3 cellular contexts compared by ENCODE assay signal in genomic region chr5:1456110-1456881, GRCh38. TPM values are rescaled to one million over a fixed set of nuclear protein-coding genes. Genes with fewer than 3 reads are reported as not detected.
"Had no signal": no experiment of that assay in that cellular context is flagged by ENCODE, and none has a peak within 500 bp of the region (broad histone marks: within the 10 kb centered on the region; RNA-seq: fewer than 3 reads in every experiment).

No MANE protein-coding gene starts in this region.

RNA-seq across cellular contexts. Expression of gene SLC6A3, which starts 11.1 kb away (rescaled TPM):
- total RNA-seq: HFFc6, HT1080 had no signal
- polyA plus RNA-seq: IgD-negative memory B cell had no signal
